In the genomic region with DNA sequence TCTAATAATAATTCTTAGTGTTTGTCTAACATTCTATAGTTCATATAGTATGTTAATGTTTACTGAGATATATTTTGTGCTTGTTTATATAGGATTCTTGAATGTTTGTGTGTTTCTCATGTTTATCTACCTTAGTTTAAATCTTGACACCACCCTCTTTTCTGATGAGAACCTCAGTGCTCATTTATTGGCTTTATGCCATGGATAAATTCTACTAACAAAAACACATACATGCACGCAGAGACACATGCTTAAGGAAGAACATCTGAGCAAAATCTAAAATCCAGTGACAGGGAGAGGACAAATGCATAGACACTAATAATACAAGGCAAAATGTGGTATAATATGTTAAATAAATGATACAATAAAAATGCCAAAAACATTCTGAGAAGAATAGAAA, we compare ENCODE assay signal across 18 cellular contexts.
"Had no signal": no experiment of that assay in that cellular context is flagged by ENCODE, and none has a peak within 500 bp of the region (broad histone marks: within the 10 kb centered on the region; RNA-seq: fewer than 3 reads in every experiment).

No MANE protein-coding gene starts in this region.

- H3K27me3 Mint-ChIP-seq: activated CD4-positive, alpha-beta memory T cell treated with anti-CD3 and anti-CD28 coated beads for 36 hours; activated naive CD8-positive, alpha-beta T cell treated with anti-CD3 and anti-CD28 coated beads for 36 hours; memory B cell; natural killer cell treated with Interleukin-12 subunit alpha and Interleukin-12 subunit beta and Interleukin-15 and Interleukin-18, amount 100 ng/mL, for 72 hours; stimulated activated naive CD8-positive, alpha-beta T cell treated with anti-CD3 and anti-CD28 coated beads, Interleukin-15, Interleukin-2, amounts not matched to agents 100 ng/mL and 50 ng/mL, for 24 hours; T-helper 17 cell had no signal

- H3K9me3 Mint-ChIP-seq: activated CD4-positive, alpha-beta memory T cell treated with anti-CD3 and anti-CD28 coated beads for 36 hours; immature natural killer cell; memory B cell; natural killer cell treated with Interleukin-12 subunit alpha and Interleukin-12 subunit beta and Interleukin-15 and Interleukin-18, amount 100 ng/mL, for 72 hours; stimulated activated naive CD8-positive, alpha-beta T cell treated with anti-CD3 and anti-CD28 coated beads, Interleukin-15, Interleukin-2, amounts not matched to agents 100 ng/mL and 50 ng/mL, for 24 hours had no signal

- H3K4me2 ChIP-seq: hepatocyte had no signal

- DNase-seq: activated CD4-positive, alpha-beta memory T cell treated with anti-CD3 and anti-CD28 coated beads for 36 hours; activated CD4-positive, alpha-beta T cell treated with anti-CD3 and anti-CD28 coated beads for 48 hours; activated CD4-positive, CD25-positive, alpha-beta regulatory T cell; activated naive CD4-positive, alpha-beta T cell treated with Interleukin-2 at 50 U/mL for 16 hours; activated naive CD8-positive, alpha-beta T cell treated with anti-CD3 and anti-CD28 coated beads for 36 hours; activated T-cell treated with anti-CD3 and anti-CD28 coated beads, Interleukin-2, amount 50 U/mL, for 48 hours; cortex of kidney; immature natural killer cell; right cardiac atrium; stimulated activated CD4-positive, alpha-beta T cell treated with anti-CD3 and anti-CD28 coated beads, Interleukin-12 subunit alpha, Interleukin-12 subunit beta, amount 100 ng/mL, for 4 hours; T-helper 17 cell; tibial artery had no signal

- H3K27ac ChIP-seq: neutrophil, parathyroid adenoma, tibial artery had no signal

- H3K9ac ChIP-seq: parathyroid adenoma had no signal

- H3K27me3 ChIP-seq: hepatocyte, neutrophil, tibial artery had no signal

- H2AFZ ChIP-seq: hepatocyte, parathyroid adenoma had no signal

- H3K9me3 ChIP-seq: neutrophil, tibial artery had no signal

- H3K4me1 Mint-ChIP-seq: memory B cell, T-helper 17 cell had no signal

- H3K36me3 ChIP-seq: neutrophil, tibial artery had no signal

- H3K79me2 ChIP-seq: hepatocyte, parathyroid adenoma had no signal

- H3K4me1 ChIP-seq: parathyroid adenoma had no signal

- H3K27ac Mint-ChIP-seq: activated CD4-positive, alpha-beta memory T cell treated with anti-CD3 and anti-CD28 coated beads for 36 hours; activated naive CD8-positive, alpha-beta T cell treated with anti-CD3 and anti-CD28 coated beads for 36 hours; immature natural killer cell; memory B cell; stimulated activated naive CD8-positive, alpha-beta T cell treated with anti-CD3 and anti-CD28 coated beads, Interleukin-15, Interleukin-2, amounts not matched to agents 100 ng/mL and 50 ng/mL, for 24 hours; T-helper 17 cell had no signal

- ATAC-seq: right cardiac atrium, T-helper 17 cell had no signal

- H3K4me3 Mint-ChIP-seq: activated CD4-positive, alpha-beta memory T cell treated with anti-CD3 and anti-CD28 coated beads for 36 hours; activated naive CD8-positive, alpha-beta T cell treated with anti-CD3 and anti-CD28 coated beads for 36 hours; immature natural killer cell; memory B cell; natural killer cell treated with Interleukin-12 subunit alpha and Interleukin-12 subunit beta and Interleukin-15 and Interleukin-18, amount 100 ng/mL, for 72 hours; stimulated activated naive CD8-positive, alpha-beta T cell treated with anti-CD3 and anti-CD28 coated beads, Interleukin-15, Interleukin-2, amounts not matched to agents 100 ng/mL and 50 ng/mL, for 24 hours; T-helper 17 cell had no signal

- H3K4me3 ChIP-seq: hepatocyte, tibial artery had no signal
